Comparison of ENCODE assay signal across 24 cellular contexts in genomic region chr11:95142431-95142830, GRCh38. TPM values are rescaled to one million over a fixed set of nuclear protein-coding genes. Genes with fewer than 3 reads are reported as not detected.
DNase-seq lines count a peak whose midpoint lies in the region; ATAC-seq, FAIRE-seq and TF ChIP-seq lines count a peak whose summit lies in the region.
"Had no signal": no experiment of that assay in that cellular context is flagged by ENCODE, and none has a peak within 500 bp of the region (broad histone marks: within the 10 kb centered on the region; RNA-seq: fewer than 3 reads in every experiment).

No MANE protein-coding gene starts in this region.

- no peak for TF ChIP-seq CTCF in K562 (IDR thresholded peaks at IDR 0.05 in 2 of 3, conservative IDR thresholded peaks at IDR 0.05 in 1 of 3; ENCODE audit: insufficient read depth in 2 of 3, low read depth in 1 of 3, low read length in 3 of 3)

- CTCF ChIA-PET in K562 (lab: Yijun Ruan, JAX; ENCODE audit: low intra/inter-chr PET ratio): no interaction called here

- ATAC-seq in K562 (no peak), GM18502 (IDR thresholded peaks at IDR 0.05; ENCODE audit: poor library complexity, unreplicated experiment) (no peak)
- ATAC-seq: T-helper 17 cell had no signal

- POLR2A ChIA-PET in K562 (lab: Yijun Ruan, JAX): interaction anchor here (1.1 kb wide), 1 partner anchor 597 kb away, joined by 3 read pairs; no protein-coding TSS in a partner anchor

- in situ Hi-C loops in GM23248 (cut with MboI): no loop called here
- in situ Hi-C loops in K562 (cut with MboI): loop anchor here (5.0 to 10.0 kb wide), 2 partner anchors 80 to 518 kb away; no protein-coding TSS in a partner anchor

- H3K36me3 ChIP-seq in GM23248 (ENCODE audit: low read depth) (no peaks in the 10 kb centered on the region), K562 (ENCODE audit: control insufficient read depth, insufficient read depth, low read length) (no peaks in the 10 kb centered on the region), mesenchymal stem cell (ENCODE audit: control insufficient read depth in 1 of 2, insufficient read depth in 2 of 2, low read depth in 1 of 2, low read length in 2 of 2) (no peaks in the 10 kb centered on the region)

- peaks cover 45% of the 10 kb centered on the region for H3F3A ChIP-seq in GM23248 (ENCODE audit: insufficient read depth)

- no peak overlapping the region for H2BK15ac ChIP-seq in mesenchymal stem cell (ENCODE audit: low read depth, poor library complexity, severe bottlenecking)

- intact Hi-C loops in K562 (cut with micrococcal nuclease): no loop called here

- no peak overlapping the region for H2AK5ac ChIP-seq in mesenchymal stem cell (ENCODE audit: low read length, severe bottlenecking)

- no TSS peak for BruUV-seq in K562 (replicated peaks; lab: Mats Ljungman, UMichigan)

- TF ChIP-seq POLR2A in K562 (conservative IDR thresholded peaks at IDR 0.05): no peak

- no peak for TF ChIP-seq EP300 in K562 (IDR thresholded peaks at IDR 0.05; ENCODE audit: low read length)

- no peak overlapping the region for H3K4me2 ChIP-seq in GM23248 (ENCODE audit: unreplicated experiment)
- H3K4me2 ChIP-seq in K562 (ENCODE audit: insufficient read depth, low read length): no peak overlapping the region
- no peak overlapping the region for H3K4me2 ChIP-seq in mesenchymal stem cell (ENCODE audit: low read length, poor library complexity, severe bottlenecking)
- H3K4me2 ChIP-seq: SK-N-SH had no signal

- no peaks in the 10 kb centered on the region for H3K9me2 ChIP-seq in GM23248 (ENCODE audit: insufficient read depth)
- H3K9me2 ChIP-seq: SK-N-SH had no signal

- H3K27ac ChIP-seq in GM23248 (peak overlapping the region; percentile 59), K562 (ENCODE audit: extremely low read depth, low read depth, low read length) (no peak overlapping the region), mesenchymal stem cell (ENCODE audit: low read length, poor library complexity, severe bottlenecking) (no peak overlapping the region)

- H2BK5ac ChIP-seq in mesenchymal stem cell (ENCODE audit: low read depth, low read length, poor library complexity, severe bottlenecking): no peak overlapping the region

- H2AFZ ChIP-seq in GM23248 (no peak overlapping the region), K562 (ENCODE audit: low read depth, low read length) (peak overlapping the region; percentile 27; the same call in 1 of the 2 replicates), mesenchymal stem cell (ENCODE audit: low read depth, low read length) (no peak overlapping the region)

- H3K4ac ChIP-seq in mesenchymal stem cell (ENCODE audit: low read depth in 1 of 2, low read length in 2 of 2): no peak overlapping the region

- H3K23ac ChIP-seq in mesenchymal stem cell (ENCODE audit: low read length in 2 of 2): no peak overlapping the region

- H4K8ac ChIP-seq in mesenchymal stem cell (ENCODE audit: low read length): no peak overlapping the region

- DNase-seq in GM23248: peak; percentile 67
- DNase-seq in K562 (ENCODE audit: extremely low read depth in 1 of 4, low spot score in 3 of 4): no peak
- no peak for DNase-seq in mesenchymal stem cell
- DNase-seq in COR-L47 (lab: John Stamatoyannopoulos, UW): no peak
- no peak for DNase-seq in nucleus accumbens (lab: John Stamatoyannopoulos, UW)
- DNase-seq in AML-193 (lab: John Stamatoyannopoulos, UW): no peak
- DNase-seq: Calu3; CD4-positive, alpha-beta memory T cell; DMS79 treated with DMSO at 0.1 percent for 48 hours; GF-D8; NCI-H1092; NCI-H1417 treated with DMSO at 0.1 percent for 48 hours; NCI-H1694 treated with DMSO at 0.1 percent for 48 hours; NCI-H2081 treated with DMSO at 0.1 percent for 48 hours; NCI-H2171; NCI-H510A; NCI-H69; PC-3; SK-N-SH; SW 1271; T-helper 17 cell had no signal

- no peak overlapping the region for H3K14ac ChIP-seq in mesenchymal stem cell (ENCODE audit: low read length in 2 of 2)

- no peak overlapping the region; the same call in 1 of the 2 replicates for H3K9ac ChIP-seq in GM23248
- H3K9ac ChIP-seq in K562 (ENCODE audit: insufficient read depth in 1 of 2, low read depth in 2 of 2, low read length in 2 of 2): no peak overlapping the region
- H3K9ac ChIP-seq in mesenchymal stem cell (ENCODE audit: low read length): peak overlapping the region; percentile 40
- H3K9ac ChIP-seq: SK-N-SH had no signal

- no peaks in the 10 kb centered on the region for H3K79me1 ChIP-seq in mesenchymal stem cell (replicated peaks; ENCODE audit: low read length, poor library complexity, severe bottlenecking)

- no peaks in the 10 kb centered on the region for H4K20me1 ChIP-seq in GM23248 (ENCODE audit: insufficient read depth)
- H4K20me1 ChIP-seq in K562 (replicated peaks; ENCODE audit: control insufficient read depth, insufficient read depth, low read length): no peaks in the 10 kb centered on the region

- 42 to 55% methylated on average over 2 of the region's 2 CpGs for WGBS in GM23248 (ENCODE audit: low coverage in 1 of 2, low lambda C conversion rate in 2 of 2, missing lambda C conversion rate in 2 of 2), 2 experiments
- 18% methylated on average over 2 of the region's 2 CpGs for WGBS in K562 (ENCODE audit: insufficient coverage, low coverage, missing lambda C conversion rate)
- 100% methylated on average over 1 of the region's 2 CpGs for WGBS in mesenchymal stem cell

- no peak overlapping the region for H4K91ac ChIP-seq in mesenchymal stem cell (ENCODE audit: low read length)

- H3K27me3 ChIP-seq in GM23248 (replicated peaks; ENCODE audit: insufficient read depth): no peaks in the 10 kb centered on the region
- H3K27me3 ChIP-seq in K562 (ENCODE audit: control insufficient read depth in 2 of 2, insufficient read depth in 2 of 2, low read length in 2 of 2): no peaks in the 10 kb centered on the region; a peak in 1 of 5 replicates
- peaks cover 0 to 14% of the 10 kb centered on the region in 2 experiments for H3K27me3 ChIP-seq in mesenchymal stem cell (ENCODE audit: control insufficient read depth in 1 of 2, insufficient read depth in 1 of 2, low read length in 2 of 2)

- no peaks in the 10 kb centered on the region for H3K79me2 ChIP-seq in GM23248 (ENCODE audit: insufficient read depth)
- no peaks in the 10 kb centered on the region for H3K79me2 ChIP-seq in K562 (ENCODE audit: control insufficient read depth, insufficient read depth, low read length)

- H3K18ac ChIP-seq in mesenchymal stem cell (ENCODE audit: low read depth in 1 of 2, low read length in 2 of 2): peak overlapping the region in 1 of 2 experiments; percentile 11

- H2BK120ac ChIP-seq in mesenchymal stem cell (ENCODE audit: low read depth, low read length): no peak overlapping the region

- no peaks in the 10 kb centered on the region for H3K9me1 ChIP-seq in K562 (ENCODE audit: control insufficient read depth, insufficient read depth, low read length)

- no peaks in the 10 kb centered on the region for H3K9me3 ChIP-seq in GM23248 (ENCODE audit: low read depth)
- H3K9me3 ChIP-seq in K562 (replicated peaks; ENCODE audit: control insufficient read depth, insufficient read depth, low read depth, low read length): no peaks in the 10 kb centered on the region
- H3K9me3 ChIP-seq in mesenchymal stem cell (ENCODE audit: control insufficient read depth, low read length): no peaks in the 10 kb centered on the region
- H3K9me3 ChIP-seq: SK-N-SH had no signal

- TF ChIP-seq RAD21 in K562 (CRISPR knock-in tag; conservative IDR thresholded peaks at IDR 0.05 in 1 of 2, IDR thresholded peaks at IDR 0.05 in 1 of 2): no peak

- no peak overlapping the region for H3K4me3 ChIP-seq in GM23248
- H3K4me3 ChIP-seq in K562: no peak overlapping the region
- no peak overlapping the region for H3K4me3 ChIP-seq in mesenchymal stem cell (ENCODE audit: insufficient read depth in 1 of 2, low read depth in 1 of 2, low read length in 2 of 2)

- no peak for FAIRE-seq in K562 (lab: Jason Lieb, UNC)
- FAIRE-seq: GM12891, H54 had no signal

- H3K4me1 ChIP-seq in GM23248 (ENCODE audit: insufficient read depth) (peaks cover 41% of the 10 kb centered on the region), K562 (replicated peaks in 1 of 2; ENCODE audit: control insufficient read depth in 2 of 2, insufficient read depth in 2 of 2, low read length in 2 of 2) (peaks cover 13 to 64% of the 10 kb centered on the region in 2 experiments), mesenchymal stem cell (ENCODE audit: control insufficient read depth, insufficient read depth, low read depth, low read length) (no peaks in the 10 kb centered on the region)

- peak overlapping the region in 1 of 2 experiments; percentile 31 for H2BK12ac ChIP-seq in mesenchymal stem cell (ENCODE audit: low read length in 2 of 2)

TF ChIP-seq in K562, 482 proteins besides CTCF, POLR2A, EP300 and RAD21:
- no peak for TF ChIP-seq E2F5 (CRISPR knock-in tag; IDR thresholded peaks at IDR 0.05)
- TF ChIP-seq EWSR1 (IDR thresholded peaks at IDR 0.05; ENCODE audit: borderline replicate concordance, low read depth, partially characterized antibody): no peak
TF ChIP-seq in K562: peak in this region for 0.

RNA-seq across cellular contexts. Expression of gene ENDOD1, which starts 52.8 kb away (rescaled TPM):
- total RNA-seq in GM23248 (2014; rRNA removed; shearing (Covaris generic)): 33.7 and 35.9 TPM in 2 replicates
- polyA plus RNA-seq in GM23248 (2016; fragmentation: Nextera tagmentation; extraction: Ambion mirVana) (15.5 and 16.1 TPM in 2 replicates), K562 (2011; rRNA removed) (9.4 and 10.3 TPM in 2 replicates), K562 (2014; fragmentation: Illumina TruSeq; extraction: Trizol) (8.1 and 9.3 TPM in 2 replicates), K562 (2014; fragmentation: Nextera tagmentation; extraction: Ambion mirVana) (1 to 10 TPM; 4.2 to 4.4 TPM), K562 (2014; rRNA removed) (5.1 and 5.2 TPM in 2 replicates)
- 11.0 and 14.5 TPM in 2 replicates for total RNA-seq in K562 (2011; cell fraction: chromatin; rRNA removed; ENCODE audit: low replicate concordance)
- 14.3 and 16.5 TPM in 2 replicates for total RNA-seq in K562 (2011; cell fraction: nucleolus; rRNA removed)
- total RNA-seq in K562 (2011; cell fraction: nucleoplasm; rRNA removed): 18.3 and 21.3 TPM in 2 replicates
- total RNA-seq in K562 (2014; rRNA removed) (9.8 and 10.3 TPM in 2 replicates), K562 (2014; rRNA removed; fragmentation: Illumina TruSeq; extraction: Trizol) (11.8 and 12.2 TPM in 2 replicates), K562 (2015; rRNA removed; fragmentation: Illumina TruSeq; extraction: Trizol) (8.3 and 8.4 TPM in 2 replicates), K562 (2021) (9.7 and 10.5 TPM in 2 replicates)
- polyA plus RNA-seq in K562 (2011; cell fraction: cytosol; rRNA removed): 5.9 and 8.7 TPM in 2 replicates
- polyA plus RNA-seq in K562 (2011; cell fraction: nucleus; rRNA removed): 5.8 and 9.7 TPM in 2 replicates
- polyA plus RNA-seq in K562 (2012): 7.6 and 8.2 TPM in 2 replicates
- 16.0 and 20.7 TPM in 2 replicates for polyA minus RNA-seq in K562 (2011; rRNA and poly(A)+ RNA removed)
- 8.1 and 8.5 TPM in 2 replicates for polyA minus RNA-seq in K562 (2011; cell fraction: cytosol; rRNA and poly(A)+ RNA removed)
- polyA minus RNA-seq in K562 (2011; cell fraction: nucleus; rRNA and poly(A)+ RNA removed): 6.1 and 14.1 TPM in 2 replicates
- 46.6 TPM for polyA plus RNA-seq in mesenchymal stem cell (2013, experiment 1 of 2)
- polyA plus RNA-seq in mesenchymal stem cell (2013, experiment 2 of 2): 46.8 TPM
